ENCODE assay signal across 14 cellular contexts in the genomic region with DNA sequence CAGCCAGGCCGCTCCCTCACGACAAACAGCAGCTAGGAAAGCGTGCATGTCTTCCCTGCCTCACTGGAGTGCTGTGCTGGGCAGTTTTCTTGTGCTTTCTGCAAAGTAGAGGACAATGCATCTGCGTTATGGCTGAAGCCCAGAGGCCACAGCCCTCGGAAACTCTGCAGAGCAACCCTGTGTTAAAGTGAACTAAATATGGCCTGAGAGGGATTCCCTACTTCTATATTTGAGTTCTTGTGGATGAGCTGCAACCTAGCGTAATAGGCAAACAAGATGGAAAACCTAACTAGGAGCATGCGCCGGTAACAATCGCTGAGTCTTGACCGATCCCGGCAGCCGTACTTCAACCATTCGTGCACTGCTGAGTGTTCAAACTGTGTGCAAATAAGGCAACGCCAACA.
DNase-seq lines count a peak whose midpoint lies in the region; ATAC-seq lines count a peak whose summit lies in the region.
"Had no signal": no experiment of that assay in that cellular context is flagged by ENCODE, and none has a peak within 500 bp of the region (broad histone marks: within the 10 kb centered on the region; RNA-seq: fewer than 3 reads in every experiment).

No MANE protein-coding gene starts in this region.

- no peak overlapping the region for H3K4me3 Mint-ChIP-seq in activated CD8-positive, alpha-beta memory T cell treated with anti-CD3 and anti-CD28 coated beads, Interleukin-2, amount 10 ng/mL, durations not matched to agents 7 days and 5 days
- H3K4me3 Mint-ChIP-seq in activated T-cell treated with anti-CD3 and anti-CD28 coated beads, Interleukin-2, amount 50 U/mL, for 24 hours, result no peak overlapping the region
- H3K4me3 Mint-ChIP-seq: CD8-positive, alpha-beta memory T cell had no signal

- DNase-seq in activated CD8-positive, alpha-beta memory T cell treated with anti-CD3 and anti-CD28 coated beads, Interleukin-2, amount 10 ng/mL, durations not matched to agents 7 days and 5 days, result peak; percentile 35
- no peak for DNase-seq in activated CD8-positive, alpha-beta memory T cell treated with anti-CD3 and anti-CD28 coated beads, Interleukin-2, amount 50 U/mL, for 4 hours
- DNase-seq in ecto neural progenitor cell (ENCODE audit: low spot score), result peak; percentile 27
- DNase-seq in retina, result peak; percentile 63
- DNase-seq in activated T-cell treated with anti-CD3 and anti-CD28 coated beads, Interleukin-2, amount 50 U/mL, for 24 hours, result no peak
- DNase-seq in activated T-cell treated with anti-CD3 and anti-CD28 coated beads, Interleukin-2, amount 50 U/mL, for 48 hours, result no peak
- no peak for DNase-seq in mesenteric fat pad (ENCODE audit: low spot score)
- DNase-seq: 8988T; AML-193; Caco-2; CD8-positive, alpha-beta memory T cell; DND-41; GDM1; GM23248 had no signal

- H3K27me3 Mint-ChIP-seq in activated CD8-positive, alpha-beta memory T cell treated with anti-CD3 and anti-CD28 coated beads, Interleukin-2, amount 10 ng/mL, durations not matched to agents 7 days and 5 days, result no peaks in the 10 kb centered on the region
- no peaks in the 10 kb centered on the region for H3K27me3 Mint-ChIP-seq in activated T-cell treated with anti-CD3 and anti-CD28 coated beads, Interleukin-2, amount 50 U/mL, for 24 hours

- CTCF ChIA-PET in activated CD8-positive, alpha-beta memory T cell treated with anti-CD3 and anti-CD28 coated beads, Interleukin-2, amount 10 ng/mL, durations not matched to agents 7 days and 5 days (lab: Charles Lee), result no interaction called here

- no peaks in the 10 kb centered on the region for H3K4me1 Mint-ChIP-seq in activated CD8-positive, alpha-beta memory T cell treated with anti-CD3 and anti-CD28 coated beads, Interleukin-2, amount 10 ng/mL, durations not matched to agents 7 days and 5 days
- no peaks in the 10 kb centered on the region for H3K4me1 Mint-ChIP-seq in activated T-cell treated with anti-CD3 and anti-CD28 coated beads, Interleukin-2, amount 50 U/mL, for 24 hours (ENCODE audit: low read depth)
- H3K4me1 Mint-ChIP-seq: CD8-positive, alpha-beta memory T cell had no signal

- peaks cover 10% of the 10 kb centered on the region for H3K9me3 Mint-ChIP-seq in activated CD8-positive, alpha-beta memory T cell treated with anti-CD3 and anti-CD28 coated beads, Interleukin-2, amount 10 ng/mL, durations not matched to agents 7 days and 5 days (ENCODE audit: low read depth)
- H3K9me3 Mint-ChIP-seq in activated T-cell treated with anti-CD3 and anti-CD28 coated beads, Interleukin-2, amount 50 U/mL, for 24 hours, result peaks cover 7% of the 10 kb centered on the region

- no peak overlapping the region for H3K27ac Mint-ChIP-seq in activated CD8-positive, alpha-beta memory T cell treated with anti-CD3 and anti-CD28 coated beads, Interleukin-2, amount 10 ng/mL, durations not matched to agents 7 days and 5 days
- no peak overlapping the region for H3K27ac Mint-ChIP-seq in activated T-cell treated with anti-CD3 and anti-CD28 coated beads, Interleukin-2, amount 50 U/mL, for 24 hours
- H3K27ac Mint-ChIP-seq: CD8-positive, alpha-beta memory T cell had no signal

- H3K36me3 Mint-ChIP-seq in activated CD8-positive, alpha-beta memory T cell treated with anti-CD3 and anti-CD28 coated beads, Interleukin-2, amount 10 ng/mL, durations not matched to agents 7 days and 5 days, result no peaks in the 10 kb centered on the region
- H3K36me3 Mint-ChIP-seq in activated T-cell treated with anti-CD3 and anti-CD28 coated beads, Interleukin-2, amount 50 U/mL, for 24 hours (ENCODE audit: low read depth), result no peaks in the 10 kb centered on the region
- H3K36me3 Mint-ChIP-seq: CD8-positive, alpha-beta memory T cell had no signal

- no peak for ATAC-seq in activated CD8-positive, alpha-beta memory T cell treated with anti-CD3 and anti-CD28 coated beads, Interleukin-2, amount 10 ng/mL, durations not matched to agents 7 days and 5 days

Comparison
In these comparisons a context has a peak if more than half of its experiments do, and no peak if none do; other contexts are left out.
1. DNase-seq: peak in activated CD8-positive, alpha-beta memory T cell treated with anti-CD3 and anti-CD28 coated beads, Interleukin-2, amount 10 ng/mL, durations not matched to agents 7 days and 5 days (single experiment), ecto neural progenitor cell (single experiment) and retina (single experiment); none in activated CD8-positive, alpha-beta memory T cell treated with anti-CD3 and anti-CD28 coated beads, Interleukin-2, amount 50 U/mL, for 4 hours (single experiment), activated T-cell treated with anti-CD3 and anti-CD28 coated beads, Interleukin-2, amount 50 U/mL, for 24 hours (single experiment), activated T-cell treated with anti-CD3 and anti-CD28 coated beads, Interleukin-2, amount 50 U/mL, for 48 hours (0 of 2) and mesenteric fat pad (single experiment).